20 cellular contexts compared by ENCODE assay signal in the genomic region with DNA sequence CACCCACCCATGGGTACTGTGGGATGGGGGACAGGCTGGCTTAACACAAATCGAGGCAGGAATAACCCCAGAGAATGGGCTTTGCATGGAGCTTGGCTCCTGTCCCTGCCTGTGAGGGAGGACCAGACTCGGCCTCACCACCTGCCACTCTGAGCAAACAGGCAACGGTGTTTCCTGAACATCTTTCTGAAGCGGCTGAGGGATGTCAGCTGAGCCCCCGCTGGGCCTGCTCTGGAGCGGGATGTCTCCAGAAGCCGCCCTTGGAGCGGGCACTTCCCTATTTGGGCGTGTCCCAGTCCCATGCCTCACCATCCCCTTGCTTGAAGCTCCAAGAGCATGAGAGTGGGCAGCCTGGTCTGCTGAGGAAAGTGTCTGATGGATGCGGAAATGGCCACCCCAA. TPM values are rescaled to one million over a fixed set of nuclear protein-coding genes. Genes with fewer than 3 reads are reported as not detected.
DNase-seq lines count a peak whose midpoint lies in the region; ATAC-seq, FAIRE-seq and TF ChIP-seq lines count a peak whose summit lies in the region.
"Had no signal": no experiment of that assay in that cellular context is flagged by ENCODE, and none has a peak within 500 bp of the region (broad histone marks: within the 10 kb centered on the region; RNA-seq: fewer than 3 reads in every experiment).

No MANE protein-coding gene starts in this region.

- H3K27me3 Mint-ChIP-seq in activated T-cell treated with anti-CD3 and anti-CD28 coated beads, Interleukin-2, amount 50 U/mL, for 4 hours (ENCODE audit: low read depth): no peaks in the 10 kb centered on the region
- H3K27me3 Mint-ChIP-seq: stimulated activated naive CD8-positive, alpha-beta T cell treated with anti-CD3 and anti-CD28 coated beads, Interleukin-15, Interleukin-2, amounts not matched to agents 100 ng/mL and 50 ng/mL, for 24 hours had no signal

- TF ChIP-seq CTCF in bronchial epithelial cell (IDR thresholded peaks at IDR 0.05; ENCODE audit: insufficient read depth, low read length, severe bottlenecking): no peak

- H3K9me3 Mint-ChIP-seq in activated T-cell treated with anti-CD3 and anti-CD28 coated beads, Interleukin-2, amount 50 U/mL, for 4 hours: no peaks in the 10 kb centered on the region
- H3K9me3 Mint-ChIP-seq: stimulated activated naive CD8-positive, alpha-beta T cell treated with anti-CD3 and anti-CD28 coated beads, Interleukin-15, Interleukin-2, amounts not matched to agents 100 ng/mL and 50 ng/mL, for 24 hours had no signal

- peak; percentile 47 for DNase-seq in DMS53 treated with DMSO at 0.1 percent for 48 hours (lab: John Stamatoyannopoulos, UW; ENCODE audit: unreplicated experiment)
- peak; percentile 40 for DNase-seq in NCI-H1694 treated with DMSO at 0.1 percent for 48 hours (lab: John Stamatoyannopoulos, UW)
- DNase-seq in bronchial epithelial cell (ENCODE audit: low read depth): no peak
- DNase-seq in OCI-M2 (lab: John Stamatoyannopoulos, UW; ENCODE audit: unreplicated experiment): no peak
- DNase-seq in activated T-cell treated with anti-CD3 and anti-CD28 coated beads, Interleukin-2, amount 50 U/mL, for 4 hours: no peak
- no peak for DNase-seq in occipital lobe (lab: John Stamatoyannopoulos, UW)
- DNase-seq in NCI-H226: no peak
- DNase-seq: activated CD4-positive, alpha-beta T cell treated with anti-CD3 and anti-CD28 coated beads, Interleukin-2, amount 50 U/mL, for 48 hours; DND-41; head of caudate nucleus; left ventricle myocardium inferior; NCI-H1417 treated with DMSO at 0.1 percent for 48 hours; NCI-H524; stimulated activated CD4-positive, alpha-beta T cell treated with anti-CD3 and anti-CD28 coated beads, Interleukin-2, amount 100 ng/mL, for 24 hours; transverse colon had no signal

- no peaks in the 10 kb centered on the region for H3K9me3 ChIP-seq in BLaER1
- H3K9me3 ChIP-seq: left ventricle myocardium inferior, transverse colon had no signal

- peak overlapping the region; percentile 36; the same call in 1 of the 2 replicates for H3K9ac ChIP-seq in BLaER1

- H3K27me3 ChIP-seq in BLaER1 (no peaks in the 10 kb centered on the region), bronchial epithelial cell (ENCODE audit: control insufficient read depth, insufficient read depth, low read length) (no peaks in the 10 kb centered on the region)
- H3K27me3 ChIP-seq: cardiac muscle cell, transverse colon had no signal

- ATAC-seq in activated T-cell treated with anti-CD3 and anti-CD28 coated beads, Interleukin-2, amount 50 U/mL, for 4 hours: no peak

- peaks cover 69% of the 10 kb centered on the region for H3K4me1 ChIP-seq in BLaER1
- H3K4me1 ChIP-seq: transverse colon had no signal

- H3K4me3 ChIP-seq in BLaER1 (no peak overlapping the region), bronchial epithelial cell (ENCODE audit: low read depth, low read length) (no peak overlapping the region)
- H3K4me3 ChIP-seq: cardiac muscle cell, left ventricle myocardium inferior, transverse colon had no signal

- no peak overlapping the region for H3K4me3 Mint-ChIP-seq in activated T-cell treated with anti-CD3 and anti-CD28 coated beads, Interleukin-2, amount 50 U/mL, for 4 hours
- H3K4me3 Mint-ChIP-seq: stimulated activated naive CD8-positive, alpha-beta T cell treated with anti-CD3 and anti-CD28 coated beads, Interleukin-15, Interleukin-2, amounts not matched to agents 100 ng/mL and 50 ng/mL, for 24 hours had no signal

- FAIRE-seq in bronchial epithelial cell (lab: Jason Lieb, UNC): peak; percentile 80
- FAIRE-seq: endothelial cell of umbilical vein had no signal

- peaks cover 4% of the 10 kb centered on the region for H3K4me1 Mint-ChIP-seq in activated T-cell treated with anti-CD3 and anti-CD28 coated beads, Interleukin-2, amount 50 U/mL, for 4 hours (ENCODE audit: low read depth)

- peak overlapping the region; percentile 78 for H3K27ac ChIP-seq in BLaER1
- H3K27ac ChIP-seq: cardiac muscle cell, left ventricle myocardium inferior, transverse colon, VCaP had no signal

- H3K4me2 ChIP-seq in BLaER1: peak overlapping the region; percentile 64

- H4K20me1 ChIP-seq in BLaER1: peaks cover 41% of the 10 kb centered on the region

- H3K36me3 ChIP-seq in BLaER1 (peaks cover 58% of the 10 kb centered on the region), bronchial epithelial cell (ENCODE audit: control insufficient read depth, insufficient read depth, low read length) (peaks cover 7% of the 10 kb centered on the region)

- peaks cover 4% of the 10 kb centered on the region for H3K36me3 Mint-ChIP-seq in activated T-cell treated with anti-CD3 and anti-CD28 coated beads, Interleukin-2, amount 50 U/mL, for 4 hours (ENCODE audit: insufficient read depth)

RNA-seq across cellular contexts. Expression of a gene that starts 10.2 kb away (rescaled TPM):
- total RNA-seq in bronchial epithelial cell: 8.7 and 10.0 TPM in 2 replicates
- 10 to 100 TPM; 13.7 to 15.4 (median 15.0) TPM for total RNA-seq in activated T-cell treated with anti-CD3 and anti-CD28 coated beads, Interleukin-2, amount 50 U/mL, for 4 hours
- 14.3 TPM for total RNA-seq in occipital lobe

RNA-seq across cellular contexts. Expression of a gene that starts 10.4 kb away (rescaled TPM):
- total RNA-seq in bronchial epithelial cell: 21.1 and 25.3 TPM in 2 replicates
- total RNA-seq in activated T-cell treated with anti-CD3 and anti-CD28 coated beads, Interleukin-2, amount 50 U/mL, for 4 hours: 10 to 100 TPM; 54.8 to 57.9 (median 57.7) TPM
- total RNA-seq in occipital lobe: 39.5 TPM

RNA-seq across cellular contexts. Expression of a gene that starts 21.0 kb away (rescaled TPM):
- total RNA-seq in bronchial epithelial cell (4.7 and 6.9 TPM in 2 replicates), occipital lobe (18.1 TPM)
- total RNA-seq in activated T-cell treated with anti-CD3 and anti-CD28 coated beads, Interleukin-2, amount 50 U/mL, for 4 hours: 10 to 100 TPM; 24.8 to 35.9 (median 27.4) TPM

RNA-seq across cellular contexts. Expression of a gene that starts 24.3 kb away (rescaled TPM):
- total RNA-seq in bronchial epithelial cell (24.5 and 50.1 TPM in 2 replicates), occipital lobe (8.1 TPM)
- total RNA-seq in activated T-cell treated with anti-CD3 and anti-CD28 coated beads, Interleukin-2, amount 50 U/mL, for 4 hours: 10 to 100 TPM; 67.3 to 77.4 (median 72.0) TPM

RNA-seq across cellular contexts. Expression of a gene that starts 58.3 kb away (rescaled TPM):
- total RNA-seq in bronchial epithelial cell: 14.7 and 18.2 TPM in 2 replicates
- 10 to 100 TPM; 24.8 to 30.1 (median 27.0) TPM for total RNA-seq in activated T-cell treated with anti-CD3 and anti-CD28 coated beads, Interleukin-2, amount 50 U/mL, for 4 hours
- 13.6 TPM for total RNA-seq in occipital lobe

Comparison
In these comparisons a context has a peak if more than half of its experiments do, and no peak if none do; other contexts are left out.
1. DNase-seq: peak in DMS53 treated with DMSO at 0.1 percent for 48 hours (single experiment) and NCI-H1694 treated with DMSO at 0.1 percent for 48 hours (single experiment); none in bronchial epithelial cell (single experiment), OCI-M2 (single experiment), activated T-cell treated with anti-CD3 and anti-CD28 coated beads, Interleukin-2, amount 50 U/mL, for 4 hours (single experiment), occipital lobe (single experiment) and NCI-H226 (single experiment).